In the genomic region with DNA sequence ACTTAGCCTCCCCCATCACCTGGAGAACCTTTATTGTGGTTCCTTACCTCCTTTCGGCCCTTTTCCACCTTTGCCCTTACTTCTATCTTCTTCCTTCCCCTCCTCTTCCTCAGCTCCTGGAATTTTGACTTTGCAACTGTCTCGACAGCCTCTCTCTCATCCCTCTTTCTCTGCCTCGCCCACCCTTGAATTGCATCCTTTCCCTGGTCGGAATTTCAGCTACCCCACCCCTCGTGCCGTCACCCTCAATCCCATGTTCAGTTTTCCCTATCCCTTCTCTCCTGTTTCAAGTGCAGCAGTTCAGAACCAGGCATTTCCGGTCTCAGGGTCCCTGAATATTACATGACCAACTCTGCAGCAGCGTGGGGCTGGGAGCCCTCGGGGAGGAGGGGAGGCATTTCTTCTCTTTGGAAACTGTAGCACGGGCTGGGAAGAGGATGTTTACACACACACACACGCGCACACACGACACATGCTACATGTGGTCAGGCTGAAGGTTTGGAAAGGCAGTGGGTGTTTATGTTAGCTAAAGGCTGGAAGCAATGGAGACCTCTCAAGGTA, we compare ENCODE assay signal across 8 cellular contexts. TPM values are rescaled to one million over a fixed set of nuclear protein-coding genes. Genes with fewer than 3 reads are reported as not detected.
DNase-seq lines count a peak whose midpoint lies in the region; ATAC-seq and TF ChIP-seq lines count a peak whose summit lies in the region.

No MANE protein-coding gene starts in this region.

- peak overlapping the region; percentile 94 for H3K4me3 Mint-ChIP-seq in glutamatergic neuron (ENCODE audit: unreplicated experiment)
- H3K4me3 Mint-ChIP-seq in progenitor cell of endocrine pancreas (ENCODE audit: low read depth), result peak overlapping the region; percentile 92

- no peaks in the 10 kb centered on the region for H3K27me3 Mint-ChIP-seq in glutamatergic neuron (ENCODE audit: unreplicated experiment)
- H3K27me3 Mint-ChIP-seq in progenitor cell of endocrine pancreas, result no peaks in the 10 kb centered on the region

- DNase-seq in Caki2 (ENCODE audit: low read depth) (peak; percentile 19), KBM-7 (peak; percentile 28), glutamatergic neuron (no peak), progenitor cell of endocrine pancreas (ENCODE audit: low spot score, unreplicated experiment) (no peak), NCI-H345 treated with DMSO at 0.1 percent for 48 hours (lab: John Stamatoyannopoulos, UW; ENCODE audit: unreplicated experiment) (no peak)
- DNase-seq in activated T-cell treated with anti-CD3 and anti-CD28 coated beads, Interleukin-2, amount 50 U/mL, for 48 hours, result peak; percentile 28 to 31
- DNase-seq in stimulated activated CD4-positive, alpha-beta T cell treated with anti-CD3 and anti-CD28 coated beads, Interleukin-1b, Interleukin-23, amount 100 ng/mL, for 48 hours, result no peak

- no peak for ATAC-seq in GM21723 (IDR thresholded peaks at IDR 0.05; ENCODE audit: unreplicated experiment)

- H3K36me3 Mint-ChIP-seq in glutamatergic neuron (ENCODE audit: unreplicated experiment) (peaks cover 5% of the 10 kb centered on the region), progenitor cell of endocrine pancreas (ENCODE audit: insufficient read depth) (peaks cover 1% of the 10 kb centered on the region)

- no peak for TF ChIP-seq CTCF in glutamatergic neuron (IDR thresholded peaks at IDR 0.05; ENCODE audit: partially characterized antibody, unreplicated experiment)
- no peak for TF ChIP-seq CTCF in progenitor cell of endocrine pancreas (IDR thresholded peaks at IDR 0.05; ENCODE audit: unreplicated experiment)

- in situ Hi-C loops in Caki2 (cut with HindIII; ENCODE audit: low pct_unique_long_range_greater_than_20kb, low sequenced_read_pairs) (no loop called here), KBM-7 (cut with MboI; ENCODE audit: low pct_unique_long_range_greater_than_20kb, low sequenced_read_pairs) (no loop called here)

- H3K4me1 Mint-ChIP-seq in glutamatergic neuron (ENCODE audit: low read depth, unreplicated experiment) (peaks cover 32% of the 10 kb centered on the region), progenitor cell of endocrine pancreas (ENCODE audit: low read depth) (peaks cover 30% of the 10 kb centered on the region)

- H3K27ac Mint-ChIP-seq in glutamatergic neuron (ENCODE audit: unreplicated experiment), result peak overlapping the region; percentile 83
- peak overlapping the region; percentile 98 for H3K27ac Mint-ChIP-seq in progenitor cell of endocrine pancreas

- peaks cover 4% of the 10 kb centered on the region for H3K9me3 Mint-ChIP-seq in glutamatergic neuron (ENCODE audit: unreplicated experiment)
- H3K9me3 Mint-ChIP-seq in progenitor cell of endocrine pancreas (ENCODE audit: low read depth), result no peaks in the 10 kb centered on the region

RNA-seq across cellular contexts. Expression of gene MINK1, which starts 0.9 kb away (rescaled TPM):
- total RNA-seq in Caki2 (2014; rRNA removed; shearing (Covaris generic); ENCODE audit: low replicate concordance), result 25.0 and 30.1 TPM in 2 replicates
- total RNA-seq in glutamatergic neuron (ENCODE audit: unreplicated experiment) (130 TPM), progenitor cell of endocrine pancreas (139 and 145 TPM in 2 replicates)

RNA-seq across cellular contexts. Expression of gene PLD2, which starts 27.1 kb away (rescaled TPM):
- total RNA-seq in Caki2 (2014; rRNA removed; shearing (Covaris generic); ENCODE audit: low replicate concordance), result 6.1 and 31.9 TPM in 2 replicates
- total RNA-seq in glutamatergic neuron (ENCODE audit: unreplicated experiment) (61.4 TPM), progenitor cell of endocrine pancreas (80.3 and 81.0 TPM in 2 replicates)

RNA-seq across cellular contexts. Expression of gene PSMB6, which starts 38.1 kb away (rescaled TPM):
- total RNA-seq in Caki2 (2014; rRNA removed; shearing (Covaris generic); ENCODE audit: low replicate concordance), result 205 and 277 TPM in 2 replicates
- total RNA-seq in glutamatergic neuron (ENCODE audit: unreplicated experiment) (128 TPM), progenitor cell of endocrine pancreas (126 and 137 TPM in 2 replicates)

RNA-seq across cellular contexts. Expression of gene GLTPD2, which starts 45.3 kb away (rescaled TPM):
- not detected in 2 replicates for total RNA-seq in Caki2 (2014; rRNA removed; shearing (Covaris generic); ENCODE audit: low replicate concordance)
- total RNA-seq in glutamatergic neuron (ENCODE audit: unreplicated experiment), result not detected
- 4.0 and 4.1 TPM in 2 replicates for total RNA-seq in progenitor cell of endocrine pancreas

Comparison
In these comparisons a context has a peak if more than half of its experiments do, and no peak if none do; other contexts are left out.
1. DNase-seq: peak in Caki2 (single experiment), KBM-7 (single experiment) and activated T-cell treated with anti-CD3 and anti-CD28 coated beads, Interleukin-2, amount 50 U/mL, for 48 hours (2 of 2); none in glutamatergic neuron (single experiment), progenitor cell of endocrine pancreas (single experiment), stimulated activated CD4-positive, alpha-beta T cell treated with anti-CD3 and anti-CD28 coated beads, Interleukin-1b, Interleukin-23, amount 100 ng/mL, for 48 hours (single experiment) and NCI-H345 treated with DMSO at 0.1 percent for 48 hours (single experiment).